24 cellular contexts compared by ENCODE assay signal in genomic region chrX:129652565-129653169, GRCh38. TPM values are rescaled to one million over a fixed set of nuclear protein-coding genes. Genes with fewer than 3 reads are reported as not detected.
DNase-seq lines count a peak whose midpoint lies in the region; ATAC-seq, FAIRE-seq and TF ChIP-seq lines count a peak whose summit lies in the region.
"Had no signal": no experiment of that assay in that cellular context is flagged by ENCODE, and none has a peak within 500 bp of the region (broad histone marks: within the 10 kb centered on the region; RNA-seq: fewer than 3 reads in every experiment).

No MANE protein-coding gene starts in this region.

- 76 to 93% (median 91%) methylated on average over 7 to 8 of the region's 8 CpGs for WGBS in small intestine, 3 donors

- no peak for FAIRE-seq in small intestine (lab: Jason Lieb, UNC)
- FAIRE-seq: A204.1 had no signal

- H3K27me3 Mint-ChIP-seq in Caco-2 (ENCODE audit: insufficient read depth, unreplicated experiment) (peaks cover 4% of the 10 kb centered on the region), brain (peaks cover 7% of the 10 kb centered on the region), nephron (ENCODE audit: low read depth) (peaks cover 59% of the 10 kb centered on the region)
- H3K27me3 Mint-ChIP-seq: activated naive CD4-positive, alpha-beta T cell treated with anti-CD3 and anti-CD28 coated beads, Interleukin-2, amount 50 U/mL, for 24 hours had no signal

- CTCF ChIA-PET in Caco-2 (lab: Charles Lee), result no interaction called here

- H3K27me3 ChIP-seq in Caco-2 (replicated peaks; ENCODE audit: control insufficient read depth, insufficient read depth, low read length) (no peaks in the 10 kb centered on the region), small intestine (ENCODE audit: control insufficient read depth in 2 of 2, insufficient read depth in 2 of 2, low read length in 2 of 2) (no peaks in the 10 kb centered on the region)
- H3K27me3 ChIP-seq: upper lobe of right lung had no signal

- no TSS peak for BruUV-seq in Caco-2 (replicated peaks; lab: Mats Ljungman, UMichigan)

- H3K36me3 ChIP-seq in Caco-2 (ENCODE audit: control insufficient read depth, insufficient read depth, low read length) (no peaks in the 10 kb centered on the region), small intestine (ENCODE audit: control insufficient read depth in 2 of 2, insufficient read depth in 2 of 2, low read length in 2 of 2) (no peaks in the 10 kb centered on the region)
- H3K36me3 ChIP-seq: upper lobe of right lung had no signal

- H3K27ac ChIP-seq in small intestine (ENCODE audit: low read depth in 1 of 2, low read length in 1 of 2), result no peak overlapping the region
- H3K27ac ChIP-seq: KMS-11, parathyroid adenoma, upper lobe of right lung had no signal

- H3K9me3 Mint-ChIP-seq in Caco-2 (ENCODE audit: unreplicated experiment), result no peaks in the 10 kb centered on the region
- peaks cover 0 to 7% (median 0%) of the 10 kb centered on the region in 5 experiments for H3K9me3 Mint-ChIP-seq in brain
- peaks cover 3% of the 10 kb centered on the region for H3K9me3 Mint-ChIP-seq in nephron
- H3K9me3 Mint-ChIP-seq: activated CD4-positive, alpha-beta memory T cell treated with anti-CD3 and anti-CD28 coated beads, Interleukin-2, amount 10 ng/mL, durations not matched to agents 7 days and 5 days; activated naive CD4-positive, alpha-beta T cell treated with anti-CD3 and anti-CD28 coated beads, Interleukin-2, amount 50 U/mL, for 24 hours; activated T-cell treated with anti-CD3 and anti-CD28 coated beads, Interleukin-2, amount 50 U/mL, for 24 hours; naive thymus-derived CD4-positive, alpha-beta T cell had no signal

- no peak overlapping the region for H3K4me3 ChIP-seq in Caco-2 (ENCODE audit: low read depth, low read length)
- no peak overlapping the region for H3K4me3 ChIP-seq in small intestine (ENCODE audit: low read depth in 1 of 2, low read length in 2 of 2)
- H3K4me3 ChIP-seq: upper lobe of right lung had no signal

- H3K4me1 Mint-ChIP-seq in Caco-2 (ENCODE audit: low read depth, unreplicated experiment) (no peaks in the 10 kb centered on the region), brain (peaks cover 32% of the 10 kb centered on the region), nephron (peaks cover 33% of the 10 kb centered on the region)

- H3K9me3 ChIP-seq in Caco-2 (no peaks in the 10 kb centered on the region), small intestine (ENCODE audit: control insufficient read depth, low read depth) (no peaks in the 10 kb centered on the region)
- H3K9me3 ChIP-seq: upper lobe of right lung had no signal

- H3K27ac Mint-ChIP-seq in Caco-2 (ENCODE audit: unreplicated experiment) (no peak overlapping the region), brain (peak overlapping the region in 1 of 5 experiments; percentile 80), nephron (peak overlapping the region in 1 of 3 experiments; percentile 28)
- H3K27ac Mint-ChIP-seq: activated CD4-positive, alpha-beta memory T cell treated with anti-CD3 and anti-CD28 coated beads, Interleukin-2, amount 10 ng/mL, durations not matched to agents 7 days and 5 days; activated naive CD4-positive, alpha-beta T cell treated with anti-CD3 and anti-CD28 coated beads, Interleukin-2, amount 50 U/mL, for 24 hours; activated T-cell treated with anti-CD3 and anti-CD28 coated beads, Interleukin-2, amount 50 U/mL, for 24 hours; naive thymus-derived CD4-positive, alpha-beta T cell had no signal

- intact Hi-C loops in Caco-2 (cut with micrococcal nuclease; ENCODE audit: unreplicated experiment), result loop anchor here (5.0 kb wide), 1 partner anchor 45 kb away; no protein-coding TSS in a partner anchor

- ATAC-seq in HG03139 (IDR thresholded peaks at IDR 0.05; ENCODE audit: unreplicated experiment), result no peak
- ATAC-seq: HCT116; naive thymus-derived CD4-positive, alpha-beta T cell; upper lobe of right lung had no signal

- H3K36me3 Mint-ChIP-seq in Caco-2 (ENCODE audit: insufficient read depth, unreplicated experiment), result no peaks in the 10 kb centered on the region
- H3K36me3 Mint-ChIP-seq in brain, result no peaks in the 10 kb centered on the region
- H3K36me3 Mint-ChIP-seq in nephron (ENCODE audit: low read depth), result no peaks in the 10 kb centered on the region
- H3K36me3 Mint-ChIP-seq: activated naive CD4-positive, alpha-beta T cell treated with anti-CD3 and anti-CD28 coated beads, Interleukin-2, amount 50 U/mL, for 24 hours; naive thymus-derived CD4-positive, alpha-beta T cell had no signal

- DNase-seq in NCI-H2171 treated with DMSO at 0.1 percent for 48 hours (lab: John Stamatoyannopoulos, UW) (peak; percentile 1), NCI-H2171 (lab: John Stamatoyannopoulos, UW) (no peak), Caco-2 (no peak), NCI-H69 (lab: John Stamatoyannopoulos, UW) (no peak), small intestine (no peak)
- DNase-seq: activated CD4-positive, alpha-beta memory T cell treated with anti-CD3 and anti-CD28 coated beads, Interleukin-2, amount 10 ng/mL, durations not matched to agents 7 days and 5 days; activated CD4-positive, CD25-positive, alpha-beta regulatory T cell; activated T-cell treated with anti-CD3 and anti-CD28 coated beads, Interleukin-2, amount 50 U/mL, for 24 hours; glutamatergic neuron; naive thymus-derived CD4-positive, alpha-beta T cell; NCI-H187; NCI-H2227 treated with DMSO at 0.1 percent for 48 hours; NCI-H748 treated with DMSO at 0.1 percent for 48 hours; stimulated activated CD4-positive, alpha-beta T cell treated with anti-CD3 and anti-CD28 coated beads, Interleukin-15, amount 100 ng/mL, for 24 hours; T1000; upper lobe of right lung had no signal

- no peaks in the 10 kb centered on the region for H3K4me1 ChIP-seq in Caco-2
- no peaks in the 10 kb centered on the region for H3K4me1 ChIP-seq in small intestine (ENCODE audit: control insufficient read depth in 2 of 2, insufficient read depth in 1 of 2, low read depth in 1 of 2, low read length in 1 of 2)
- H3K4me1 ChIP-seq: upper lobe of right lung had no signal

- POLR2A ChIA-PET in Caco-2 (lab: Charles Lee), result no interaction called here

- TF ChIP-seq CTCF in Caco-2 (IDR thresholded peaks at IDR 0.05; ENCODE audit: insufficient read depth in 1 of 2, low read depth in 1 of 2, low read length in 1 of 2, severe bottlenecking in 1 of 2, unreplicated experiment in 1 of 2), result no peak
- no peak for TF ChIP-seq CTCF in brain (conservative IDR thresholded peaks at IDR 0.05)
- TF ChIP-seq CTCF in nephron (IDR thresholded peaks at IDR 0.05; ENCODE audit: unreplicated experiment in 3 of 3), result no peak

- H3K4me3 Mint-ChIP-seq in Caco-2 (ENCODE audit: unreplicated experiment) (peak overlapping the region; percentile 75), brain (peak overlapping the region; percentile 52 to 66 (median 62)), nephron (peak overlapping the region; percentile 62 to 72 (median 68))

RNA-seq across cellular contexts. Expression of gene APLN, which starts 2.1 kb away (rescaled TPM):
- 0.09 and 0.20 TPM in 2 replicates for total RNA-seq in Caco-2 (2022)
- polyA plus RNA-seq in brain (ENCODE audit: insufficient read depth, low read depth, low replicate concordance) (18.8 TPM), small intestine (1 to 10 TPM in 1 of 3 donors, under 1 TPM in 1, not detected in 1; 0.27 to 1.2 TPM)
- polyA plus RNA-seq: naive thymus-derived CD4-positive, alpha-beta T cell had no signal
